Comparison of ENCODE assay signal across 27 cellular contexts in genomic region chr20:64153861-64154589, GRCh38. TPM values are rescaled to one million over a fixed set of nuclear protein-coding genes. Genes with fewer than 3 reads are reported as not detected.
DNase-seq lines count a peak whose midpoint lies in the region; ATAC-seq, FAIRE-seq and TF ChIP-seq lines count a peak whose summit lies in the region.
"Had no signal": no experiment of that assay in that cellular context is flagged by ENCODE, and none has a peak within 500 bp of the region (broad histone marks: within the 10 kb centered on the region; RNA-seq: fewer than 3 reads in every experiment).

No MANE protein-coding gene starts in this region.

- peak overlapping the region; percentile 5 for H3K27ac Mint-ChIP-seq in activated naive CD4-positive, alpha-beta T cell treated with anti-CD3 and anti-CD28 coated beads, Interleukin-2, amount 10 ng/mL, durations not matched to agents 7 days and 5 days
- H3K27ac Mint-ChIP-seq in activated naive CD4-positive, alpha-beta T cell treated with anti-CD3 and anti-CD28 coated beads, Interleukin-2, amount 50 U/mL, for 72 hours, result no peak overlapping the region
- no peak overlapping the region for H3K27ac Mint-ChIP-seq in endothelial cell (ENCODE audit: unreplicated experiment)
- H3K27ac Mint-ChIP-seq: CD8-positive, alpha-beta memory T cell had no signal

- no peak for TF ChIP-seq CTCF in endothelial cell (IDR thresholded peaks at IDR 0.05; ENCODE audit: unreplicated experiment)

- CTCF ChIA-PET in activated naive CD4-positive, alpha-beta T cell treated with anti-CD3 and anti-CD28 coated beads, Interleukin-2, amount 10 ng/mL, durations not matched to agents 7 days and 5 days (lab: Charles Lee), result interaction anchor here (0.7 kb wide), 1 partner anchor 40 kb away, joined by 3 read pairs; no protein-coding TSS in a partner anchor

- H2BK5ac ChIP-seq in neuronal stem cell (ENCODE audit: low read length), result no peak overlapping the region

- no peak overlapping the region for H3K9ac ChIP-seq in neuronal stem cell (ENCODE audit: low read depth, low read length, poor library complexity)

- no peak overlapping the region for H3K4me3 Mint-ChIP-seq in activated naive CD4-positive, alpha-beta T cell treated with anti-CD3 and anti-CD28 coated beads, Interleukin-2, amount 10 ng/mL, durations not matched to agents 7 days and 5 days
- peak overlapping the region; percentile 79 for H3K4me3 Mint-ChIP-seq in endothelial cell (ENCODE audit: unreplicated experiment)
- H3K4me3 Mint-ChIP-seq: CD8-positive, alpha-beta memory T cell had no signal

- DNase-seq in activated naive CD4-positive, alpha-beta T cell treated with anti-CD3 and anti-CD28 coated beads, Interleukin-2, amount 10 ng/mL, durations not matched to agents 7 days and 5 days, result no peak
- no peak for DNase-seq in activated naive CD4-positive, alpha-beta T cell treated with anti-CD3 and anti-CD28 coated beads, Interleukin-2, amount 50 U/mL, for 72 hours (ENCODE audit: low spot score in 2 of 2)
- DNase-seq in RPMI8226 (peak; percentile 15), endothelial cell (ENCODE audit: low spot score) (no peak), neuronal stem cell (ENCODE audit: low spot score) (no peak), hypothalamus (lab: John Stamatoyannopoulos, UW) (no peak), NCI-H1436 treated with DMSO at 0.1 percent for 48 hours (lab: John Stamatoyannopoulos, UW) (no peak), small intestine (no peak)
- DNase-seq: Calu3; CD8-positive, alpha-beta memory T cell; DMS153; GDM1; KBM-7; MM.1S; NCI-H1048; NCI-H1417 treated with DMSO at 0.1 percent for 48 hours; NCI-H187 treated with DMSO at 0.1 percent for 48 hours; NCI-H2107; NCI-H2227 treated with DMSO at 0.1 percent for 48 hours; NCI-H510A; NK-92 treated with Interleukin-12 subunit alpha and Interleukin-12 subunit beta, amount 100 ng/mL, for 24 hours had no signal

- H2AFZ ChIP-seq in neuronal stem cell (ENCODE audit: low read length), result no peak overlapping the region

- peaks cover 8% of the 10 kb centered on the region for H3K9me3 Mint-ChIP-seq in activated naive CD4-positive, alpha-beta T cell treated with anti-CD3 and anti-CD28 coated beads, Interleukin-2, amount 10 ng/mL, durations not matched to agents 7 days and 5 days
- no peaks in the 10 kb centered on the region for H3K9me3 Mint-ChIP-seq in activated naive CD4-positive, alpha-beta T cell treated with anti-CD3 and anti-CD28 coated beads, Interleukin-2, amount 50 U/mL, for 72 hours
- no peaks in the 10 kb centered on the region for H3K9me3 Mint-ChIP-seq in endothelial cell (ENCODE audit: unreplicated experiment)
- H3K9me3 Mint-ChIP-seq: CD8-positive, alpha-beta memory T cell had no signal

- peak overlapping the region in 1 of 2 donors; percentile 31 for H3K4me3 ChIP-seq in neuronal stem cell (ENCODE audit: low read length in 2 of 2)
- H3K4me3 ChIP-seq in small intestine (ENCODE audit: low read depth in 1 of 2, low read length in 2 of 2), result no peak overlapping the region
- H3K4me3 ChIP-seq: SJSA1 had no signal

- H4K91ac ChIP-seq in neuronal stem cell (ENCODE audit: low read depth, low read length, poor library complexity), result no peak overlapping the region

- H3K36me3 Mint-ChIP-seq in activated naive CD4-positive, alpha-beta T cell treated with anti-CD3 and anti-CD28 coated beads, Interleukin-2, amount 10 ng/mL, durations not matched to agents 7 days and 5 days, result no peaks in the 10 kb centered on the region
- no peaks in the 10 kb centered on the region for H3K36me3 Mint-ChIP-seq in activated naive CD4-positive, alpha-beta T cell treated with anti-CD3 and anti-CD28 coated beads, Interleukin-2, amount 50 U/mL, for 72 hours
- H3K36me3 Mint-ChIP-seq in endothelial cell (ENCODE audit: low read depth, unreplicated experiment), result peaks cover 12% of the 10 kb centered on the region
- H3K36me3 Mint-ChIP-seq: CD8-positive, alpha-beta memory T cell had no signal

- H2BK120ac ChIP-seq in neuronal stem cell (ENCODE audit: low read depth, low read length), result peak overlapping the region; percentile 33

- ATAC-seq in activated naive CD4-positive, alpha-beta T cell treated with anti-CD3 and anti-CD28 coated beads, Interleukin-2, amount 50 U/mL, for 72 hours, result no peak
- ATAC-seq: Panc1 had no signal

- H3K27ac ChIP-seq in neuronal stem cell (replicated peaks; ENCODE audit: low read length) (no peak overlapping the region), small intestine (ENCODE audit: low read depth in 1 of 2, low read length in 1 of 2) (no peak overlapping the region)
- H3K27ac ChIP-seq: C4-2B, SJSA1 had no signal

- no peak overlapping the region for H3K4me2 ChIP-seq in neuronal stem cell (ENCODE audit: insufficient read depth, low read length, poor library complexity, severe bottlenecking)

- H4K8ac ChIP-seq in neuronal stem cell (ENCODE audit: low read depth, low read length), result no peak overlapping the region

- H2BK12ac ChIP-seq in neuronal stem cell (ENCODE audit: low read length), result no peak overlapping the region

- H3K18ac ChIP-seq in neuronal stem cell (ENCODE audit: low read length), result peak overlapping the region; percentile 30

- peaks cover 0 to 7% of the 10 kb centered on the region in 2 donors for H3K9me3 ChIP-seq in neuronal stem cell (replicated peaks in 1 of 2; ENCODE audit: control insufficient read depth in 2 of 2, insufficient read depth in 1 of 2, low read depth in 1 of 2, low read length in 2 of 2)
- no peaks in the 10 kb centered on the region for H3K9me3 ChIP-seq in small intestine (ENCODE audit: control insufficient read depth, low read depth)
- H3K9me3 ChIP-seq: SJSA1 had no signal

- H2AK5ac ChIP-seq in neuronal stem cell (ENCODE audit: low read depth, low read length), result peak overlapping the region; percentile 89

- peaks cover 15 to 31% of the 10 kb centered on the region in 2 donors for H3K4me1 ChIP-seq in neuronal stem cell (ENCODE audit: control insufficient read depth in 2 of 2, insufficient read depth in 1 of 2, low read depth in 1 of 2, low read length in 2 of 2)
- no peaks in the 10 kb centered on the region for H3K4me1 ChIP-seq in small intestine (ENCODE audit: control insufficient read depth in 2 of 2, insufficient read depth in 1 of 2, low read depth in 1 of 2, low read length in 1 of 2)
- H3K4me1 ChIP-seq: SJSA1 had no signal

- peaks cover 2% of the 10 kb centered on the region for H3K27me3 Mint-ChIP-seq in activated naive CD4-positive, alpha-beta T cell treated with anti-CD3 and anti-CD28 coated beads, Interleukin-2, amount 10 ng/mL, durations not matched to agents 7 days and 5 days
- peaks cover 10% of the 10 kb centered on the region for H3K27me3 Mint-ChIP-seq in endothelial cell (ENCODE audit: unreplicated experiment)

- no peak for FAIRE-seq in small intestine (lab: Jason Lieb, UNC)
- FAIRE-seq: A204.1, GM18507 had no signal

- peaks cover 0 to under 1% (median 0%) of the 10 kb centered on the region in 3 experiments for H3K27me3 ChIP-seq in neuronal stem cell (ENCODE audit: control insufficient read depth in 3 of 3, insufficient read depth in 3 of 3, low read depth in 1 of 3, low read length in 3 of 3)
- no peaks in the 10 kb centered on the region for H3K27me3 ChIP-seq in small intestine (ENCODE audit: control insufficient read depth in 2 of 2, insufficient read depth in 2 of 2, low read length in 2 of 2)
- H3K27me3 ChIP-seq: SJSA1 had no signal

- H3K36me3 ChIP-seq in neuronal stem cell (replicated peaks in 1 of 2; ENCODE audit: control insufficient read depth in 2 of 2, insufficient read depth in 2 of 2, low read length in 2 of 2) (no peaks in the 10 kb centered on the region), small intestine (ENCODE audit: control insufficient read depth in 2 of 2, insufficient read depth in 2 of 2, low read length in 2 of 2) (no peaks in the 10 kb centered on the region)
- H3K36me3 ChIP-seq: SJSA1 had no signal

- H3K4me1 Mint-ChIP-seq in activated naive CD4-positive, alpha-beta T cell treated with anti-CD3 and anti-CD28 coated beads, Interleukin-2, amount 10 ng/mL, durations not matched to agents 7 days and 5 days, result no peaks in the 10 kb centered on the region
- H3K4me1 Mint-ChIP-seq in endothelial cell (ENCODE audit: unreplicated experiment), result peaks cover 19% of the 10 kb centered on the region
- H3K4me1 Mint-ChIP-seq: CD8-positive, alpha-beta memory T cell had no signal

- no CpG with 5 or more reads among the region's 20 CpGs for WGBS in neuronal stem cell (ENCODE audit: extremely low coverage in 2 of 2, insufficient read length in 2 of 2, insufficient replicate concordance in 1 of 2), 2 donors
- WGBS in small intestine, 3 donors, result 76 to 85% (median 81%) methylated on average over 20 of the region's 20 CpGs

- H3K4ac ChIP-seq in neuronal stem cell (ENCODE audit: low read length), result no peak overlapping the region

- peak overlapping the region; percentile 8 for H3K23ac ChIP-seq in neuronal stem cell (ENCODE audit: low read depth, low read length, poor library complexity)

- H3K14ac ChIP-seq in neuronal stem cell (ENCODE audit: low read length), result peak overlapping the region; percentile 40

- H2BK15ac ChIP-seq in neuronal stem cell (ENCODE audit: low read length), result peak overlapping the region; percentile 20

- H3K79me1 ChIP-seq in neuronal stem cell (ENCODE audit: low read depth, low read length), result peaks cover 3% of the 10 kb centered on the region

RNA-seq across cellular contexts. Expression of gene MYT1, which starts 10.2 kb away (rescaled TPM):
- total RNA-seq in activated naive CD4-positive, alpha-beta T cell treated with anti-CD3 and anti-CD28 coated beads, Interleukin-2, amount 50 U/mL, for 72 hours, result under 1 TPM in 1 of 2 donors, not detected in 1; 0.16 TPM
- 0.74 TPM for total RNA-seq in endothelial cell (ENCODE audit: unreplicated experiment)
- polyA plus RNA-seq in neuronal stem cell (2013, experiment 1 of 2), result 3.1 TPM
- polyA plus RNA-seq in neuronal stem cell (2013, experiment 2 of 2), result 3.2 TPM
- polyA plus RNA-seq in small intestine, result under 1 TPM in 1 of 3 donors, not detected in 2; 0.63 TPM
- total RNA-seq: SJSA1 had no signal
- polyA plus RNA-seq: CD8-positive, alpha-beta memory T cell had no signal

RNA-seq across cellular contexts. Expression of gene NPBWR2, which starts 46.7 kb away (rescaled TPM):
- not detected for total RNA-seq in activated naive CD4-positive, alpha-beta T cell treated with anti-CD3 and anti-CD28 coated beads, Interleukin-2, amount 50 U/mL, for 72 hours
- not detected for total RNA-seq in endothelial cell (ENCODE audit: unreplicated experiment)
- not detected for polyA plus RNA-seq in neuronal stem cell (2013, experiment 1 of 2)
- not detected for polyA plus RNA-seq in neuronal stem cell (2013, experiment 2 of 2)
- polyA plus RNA-seq in small intestine, result not detected
- total RNA-seq: Calu3; CD8-positive, alpha-beta memory T cell; H4; SJSA1 had no signal
- polyA plus RNA-seq: CD8-positive, alpha-beta memory T cell had no signal
